In the genomic region with DNA sequence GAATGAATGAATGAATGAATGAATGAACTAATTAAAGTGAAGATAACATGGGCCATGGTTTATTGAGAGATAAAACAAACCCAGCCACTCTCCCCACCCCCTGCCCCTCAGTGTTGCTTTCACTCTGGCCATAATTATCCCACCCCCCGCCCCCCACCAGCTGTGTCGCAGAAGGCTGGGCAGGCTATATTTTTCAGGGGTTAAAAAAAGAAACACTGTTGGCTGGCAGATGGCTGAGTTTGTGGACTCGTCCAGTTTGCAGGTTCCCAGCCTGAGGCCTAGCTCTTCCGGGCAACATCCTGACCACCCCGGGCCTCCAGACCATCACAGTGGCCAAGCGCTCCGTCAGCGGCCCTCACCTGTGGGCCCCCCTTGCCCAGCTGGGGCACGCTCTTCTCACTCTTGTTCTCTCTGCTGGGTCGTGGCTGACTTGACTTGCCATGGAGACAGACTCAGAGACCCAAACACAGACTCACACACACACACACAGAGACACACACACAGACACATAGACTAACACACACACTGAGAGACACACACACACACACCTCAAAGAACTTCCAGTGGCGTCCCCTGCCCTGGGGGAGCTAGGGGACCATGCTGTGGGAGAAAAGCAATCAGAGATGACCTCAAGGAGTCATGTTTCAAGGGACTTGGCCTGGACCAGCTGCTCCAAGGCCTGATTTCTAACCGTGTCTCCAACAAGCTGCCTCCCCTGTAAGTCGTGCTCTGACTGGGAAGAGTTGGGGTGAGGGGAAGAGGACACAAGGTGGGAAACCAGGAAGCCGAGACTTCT, we compare ENCODE assay signal across 1 cellular context.
TF ChIP-seq lines count a peak whose summit lies in the region.

No MANE protein-coding gene starts in this region.

TF ChIP-seq in H1, 55 proteins besides CTCF, POLR2A, EP300 and RAD21 (continued from another document):
- TF ChIP-seq, protein P1, sequence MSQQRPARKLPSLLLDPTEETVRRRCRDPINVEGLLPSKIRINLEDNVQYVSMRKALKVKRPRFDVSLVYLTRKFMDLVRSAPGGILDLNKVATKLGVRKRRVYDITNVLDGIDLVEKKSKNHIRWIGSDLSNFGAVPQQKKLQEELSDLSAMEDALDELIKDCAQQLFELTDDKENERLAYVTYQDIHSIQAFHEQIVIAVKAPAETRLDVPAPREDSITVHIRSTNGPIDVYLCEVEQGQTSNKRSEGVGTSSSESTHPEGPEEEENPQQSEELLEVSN (IDR thresholded peaks at IDR 0.05) = no peak
- no peak for TF ChIP-seq KDM5A (IDR thresholded peaks at IDR 0.05; ENCODE audit: low read length)
- no peak for TF ChIP-seq GABPA (IDR thresholded peaks at IDR 0.05; ENCODE audit: borderline replicate concordance, insufficient read depth, low read length)
- TF ChIP-seq, protein P2, sequence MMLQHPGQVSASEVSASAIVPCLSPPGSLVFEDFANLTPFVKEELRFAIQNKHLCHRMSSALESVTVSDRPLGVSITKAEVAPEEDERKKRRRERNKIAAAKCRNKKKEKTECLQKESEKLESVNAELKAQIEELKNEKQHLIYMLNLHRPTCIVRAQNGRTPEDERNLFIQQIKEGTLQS (IDR thresholded peaks at IDR 0.05; ENCODE audit: insufficient read depth, low read depth, low read length) = no peak
- no peak for TF ChIP-seq SAP30 (IDR thresholded peaks at IDR 0.05; ENCODE audit: insufficient read depth, insufficient replicate concordance, low read length)
- TF ChIP-seq CTBP2 (IDR thresholded peaks at IDR 0.05; ENCODE audit: borderline replicate concordance, insufficient read depth, insufficient read length, low read length) = no peak
- TF ChIP-seq CEBPB (IDR thresholded peaks at IDR 0.05; ENCODE audit: low read depth, low read length) = no peak
- no peak for TF ChIP-seq POLR2AphosphoS5 (IDR thresholded peaks at IDR 0.05; ENCODE audit: low read depth, low read length)
- TF ChIP-seq TCF12 (IDR thresholded peaks at IDR 0.05; ENCODE audit: low read depth, low read length) = no peak
- TF ChIP-seq TAF1 (IDR thresholded peaks at IDR 0.05; ENCODE audit: low read depth, low read length) = no peak
TF ChIP-seq in H1: peak in this region for 0.
